ENCODE assay signal across 30 cellular contexts in genomic region chr17:80181431-80181830, GRCh38. TPM values are rescaled to one million over a fixed set of nuclear protein-coding genes. Genes with fewer than 3 reads are reported as not detected.
"Had no signal": no experiment of that assay in that cellular context is flagged by ENCODE, and none has a peak within 500 bp of the region (broad histone marks: within the 10 kb centered on the region; RNA-seq: fewer than 3 reads in every experiment).

No MANE protein-coding gene starts in this region.

- H3K4me1 Mint-ChIP-seq: natural killer cell; stimulated activated effector memory CD8-positive, alpha-beta T cell treated with anti-CD3 and anti-CD28 coated beads, Interleukin-12 subunit alpha, Interleukin-12 subunit beta, amount 100 ng/mL, for 72 hours; stimulated activated naive B cell treated with anti-CD40 and anti-IgM and Interleukin-4, amounts not matched to agents 10 μg/mL and 1 μg/mL and 100 μg/mL, for 72 hours had no signal

- H3K27ac ChIP-seq: neural progenitor cell, neutrophil, ovary, parathyroid adenoma, psoas muscle, right lobe of liver, sigmoid colon, suprapubic skin, testis, tibial artery, transverse colon, upper lobe of right lung, uterus had no signal

- ATAC-seq: naive thymus-derived CD4-positive, alpha-beta T cell; natural killer cell; right cardiac atrium; right lobe of liver; stimulated activated effector memory CD8-positive, alpha-beta T cell treated with anti-CD3 and anti-CD28 coated beads, Interleukin-12 subunit alpha, Interleukin-12 subunit beta, amount 100 ng/mL, for 72 hours; stimulated activated naive B cell treated with anti-CD40 and anti-IgM and Interleukin-4, amounts not matched to agents 10 μg/mL and 1 μg/mL and 100 μg/mL, for 72 hours; upper lobe of right lung had no signal

- H2AFZ ChIP-seq: neural progenitor cell, parathyroid adenoma had no signal

- H3K4me3 ChIP-seq: neural progenitor cell, ovary, psoas muscle, right lobe of liver, sigmoid colon, suprapubic skin, testis, tibial artery, transverse colon, upper lobe of right lung, uterus had no signal

- H3K27me3 ChIP-seq: neural progenitor cell, ovary, right lobe of liver, sigmoid colon, suprapubic skin, testis, transverse colon, upper lobe of right lung, uterus had no signal

- H3K27ac Mint-ChIP-seq: naive thymus-derived CD4-positive, alpha-beta T cell; natural killer cell; nephron; progenitor cell of endocrine pancreas; stimulated activated effector memory CD8-positive, alpha-beta T cell treated with anti-CD3 and anti-CD28 coated beads, Interleukin-12 subunit alpha, Interleukin-12 subunit beta, amount 100 ng/mL, for 72 hours; stimulated activated naive B cell treated with anti-CD40 and anti-IgM and Interleukin-4, amounts not matched to agents 10 μg/mL and 1 μg/mL and 100 μg/mL, for 72 hours; stimulated activated naive CD8-positive, alpha-beta T cell treated with anti-CD3 and anti-CD28 coated beads, Interleukin-15, Interleukin-2, amounts not matched to agents 100 ng/mL and 50 ng/mL, for 24 hours; type B pancreatic cell had no signal

- DNase-seq: naive thymus-derived CD4-positive, alpha-beta T cell; natural killer cell; nucleus accumbens; ovary; psoas muscle; right lobe of liver; sigmoid colon; small intestine; stimulated activated CD4-positive, alpha-beta T cell treated with anti-CD3 and anti-CD28 coated beads, Interleukin-15, amount 100 ng/mL, for 24 hours; stimulated activated CD4-positive, alpha-beta T cell treated with anti-CD3 and anti-CD28 coated beads, Interleukin-2, amount 100 ng/mL, for 24 hours; stimulated activated CD4-positive, alpha-beta T cell treated with anti-CD3 and anti-CD28 coated beads, Interleukin-2, amount 100 ng/mL, for 48 hours; stimulated activated CD4-positive, alpha-beta T cell treated with anti-CD3 and anti-CD28 coated beads, Interleukin-4, amount 100 ng/mL, for 24 hours; stimulated activated naive B cell treated with anti-CD40 and anti-IgM and Interleukin-4, amounts not matched to agents 10 μg/mL and 1 μg/mL and 100 μg/mL, for 72 hours; stimulated activated naive CD4-positive, alpha-beta T cell treated with Interleukin-2 at 50 U/mL for 16 hours; substantia nigra; testis; tibial artery; transverse colon; upper lobe of right lung; uterus had no signal

- H3K79me2 ChIP-seq: parathyroid adenoma had no signal

- H3K4me3 Mint-ChIP-seq: naive thymus-derived CD4-positive, alpha-beta T cell; natural killer cell; nephron; neural progenitor cell; stimulated activated effector memory CD8-positive, alpha-beta T cell treated with anti-CD3 and anti-CD28 coated beads, Interleukin-12 subunit alpha, Interleukin-12 subunit beta, amount 100 ng/mL, for 72 hours; stimulated activated naive B cell treated with anti-CD40 and anti-IgM and Interleukin-4, amounts not matched to agents 10 μg/mL and 1 μg/mL and 100 μg/mL, for 72 hours; stimulated activated naive CD8-positive, alpha-beta T cell treated with anti-CD3 and anti-CD28 coated beads, Interleukin-15, Interleukin-2, amounts not matched to agents 100 ng/mL and 50 ng/mL, for 24 hours; type B pancreatic cell had no signal

- H3K36me3 ChIP-seq: neural progenitor cell, neutrophil, ovary, right lobe of liver, sigmoid colon, tibial artery, transverse colon, upper lobe of right lung, uterus had no signal

- H3K4me2 ChIP-seq: neural progenitor cell had no signal

- H3K4me1 ChIP-seq: parathyroid adenoma, psoas muscle, right lobe of liver, sigmoid colon, suprapubic skin, testis, tibial artery, upper lobe of right lung, uterus had no signal

- H3K9me3 ChIP-seq: neutrophil, ovary, psoas muscle, right lobe of liver, sigmoid colon, suprapubic skin, testis, tibial artery, transverse colon, upper lobe of right lung, uterus had no signal

- H3K27me3 Mint-ChIP-seq: stimulated activated naive B cell treated with anti-CD40 and anti-IgM and Interleukin-4, amounts not matched to agents 10 μg/mL and 1 μg/mL and 100 μg/mL, for 72 hours; stimulated activated naive CD8-positive, alpha-beta T cell treated with anti-CD3 and anti-CD28 coated beads, Interleukin-15, Interleukin-2, amounts not matched to agents 100 ng/mL and 50 ng/mL, for 24 hours; type B pancreatic cell had no signal

- H3K9me3 Mint-ChIP-seq: naive thymus-derived CD4-positive, alpha-beta T cell; natural killer cell; nephron; neural progenitor cell; stimulated activated effector memory CD8-positive, alpha-beta T cell treated with anti-CD3 and anti-CD28 coated beads, Interleukin-12 subunit alpha, Interleukin-12 subunit beta, amount 100 ng/mL, for 72 hours; stimulated activated naive B cell treated with anti-CD40 and anti-IgM and Interleukin-4, amounts not matched to agents 10 μg/mL and 1 μg/mL and 100 μg/mL, for 72 hours; stimulated activated naive CD8-positive, alpha-beta T cell treated with anti-CD3 and anti-CD28 coated beads, Interleukin-15, Interleukin-2, amounts not matched to agents 100 ng/mL and 50 ng/mL, for 24 hours; type B pancreatic cell had no signal

RNA-seq across cellular contexts. Expression of gene CARD14, which starts 11.6 kb away (rescaled TPM):
- total RNA-seq: progenitor cell of endocrine pancreas, sigmoid colon had no signal
